16 cellular contexts compared by ENCODE assay signal in the genomic region with DNA sequence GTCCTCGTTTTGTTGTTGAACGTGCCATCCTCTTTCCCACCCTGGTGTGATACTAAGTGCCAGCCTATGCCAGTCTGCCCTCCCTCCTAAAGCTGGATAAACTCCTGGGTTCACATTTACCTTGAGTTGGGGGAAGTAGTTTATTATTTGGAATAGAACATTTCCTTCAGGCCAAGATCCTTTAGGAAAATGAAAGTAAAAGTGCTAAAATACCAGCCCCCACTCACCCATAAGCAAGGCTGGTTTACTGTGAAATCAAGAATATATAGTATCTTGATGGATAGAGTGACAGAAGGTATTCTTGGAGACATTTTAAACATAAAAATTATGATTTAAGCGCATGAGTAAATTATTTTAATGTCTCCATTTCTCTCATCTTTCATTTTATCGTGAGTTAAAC. TPM values are rescaled to one million over a fixed set of nuclear protein-coding genes. Genes with fewer than 3 reads are reported as not detected.
A peak's percentile ranks its signal among the peaks of the same experiment; 100 is the strongest.
DNase-seq lines count a peak whose midpoint lies in the region; ATAC-seq and TF ChIP-seq lines count a peak whose summit lies in the region.
"Had no signal": no experiment of that assay in that cellular context is flagged by ENCODE, and none has a peak within 500 bp of the region (broad histone marks: within the 10 kb centered on the region; RNA-seq: fewer than 3 reads in every experiment).

No MANE protein-coding gene starts in this region.

- peak overlapping the region; percentile 32 for H2BK12ac ChIP-seq in trophoblast cell (ENCODE audit: low read length)

- H3K27me3 Mint-ChIP-seq in endodermal cell (ENCODE audit: insufficient read depth): no peaks in the 10 kb centered on the region

- H3K4ac ChIP-seq in trophoblast cell (ENCODE audit: low read depth, low read length): peak overlapping the region; percentile 86

- H2AFZ ChIP-seq in trophoblast cell (ENCODE audit: insufficient read depth, low read length, poor library complexity): no peak overlapping the region
- H2AFZ ChIP-seq: PC-9 had no signal

- H3K4me3 ChIP-seq in right atrium auricular region (peak overlapping the region in 1 of 2 donors; percentile 21), endodermal cell (ENCODE audit: low read length) (no peak overlapping the region), trophoblast cell (ENCODE audit: low read depth, low read length) (no peak overlapping the region)
- H3K4me3 ChIP-seq: GM12878, PC-9 had no signal

- H4K8ac ChIP-seq in trophoblast cell (ENCODE audit: low read depth, low read length): no peak overlapping the region

- no peak overlapping the region for H2AK5ac ChIP-seq in trophoblast cell (ENCODE audit: low read length)

- TF ChIP-seq CTCF in right atrium auricular region (IDR thresholded peaks at IDR 0.05) (no peak), endodermal cell (conservative IDR thresholded peaks at IDR 0.05) (no peak)

- no peak overlapping the region for H3K4me3 Mint-ChIP-seq in endodermal cell
- H3K4me3 Mint-ChIP-seq: naive thymus-derived CD4-positive, alpha-beta T cell had no signal

- H3K4me2 ChIP-seq in trophoblast cell (ENCODE audit: low read length): no peak overlapping the region
- H3K4me2 ChIP-seq: PC-9 had no signal

- no peak overlapping the region for H3K18ac ChIP-seq in trophoblast cell (ENCODE audit: low read length)

- H3K27ac ChIP-seq in right atrium auricular region (peak overlapping the region; percentile 35 to 49), endodermal cell (ENCODE audit: low read depth, low read length) (no peak overlapping the region), trophoblast cell (ENCODE audit: low read depth, low read length) (no peak overlapping the region)
- H3K27ac ChIP-seq: PC-9 had no signal

- no peak overlapping the region for H3K9ac ChIP-seq in endodermal cell (ENCODE audit: extremely low read depth, low read length, poor library complexity, severe bottlenecking)
- H3K9ac ChIP-seq in trophoblast cell (ENCODE audit: low read length): no peak overlapping the region

- intact Hi-C loops in left cardiac atrium (cut with DNase I): no loop called here

- ATAC-seq in left cardiac atrium: no peak
- no peak for ATAC-seq in HG02852 (IDR thresholded peaks at IDR 0.05; ENCODE audit: unreplicated experiment)
- ATAC-seq in HG02759 (IDR thresholded peaks at IDR 0.05; ENCODE audit: unreplicated experiment): no peak
- no peak for ATAC-seq in HG02885 (IDR thresholded peaks at IDR 0.05; ENCODE audit: poor library complexity, unreplicated experiment)
- ATAC-seq: GM12878; naive thymus-derived CD4-positive, alpha-beta T cell had no signal

- H4K91ac ChIP-seq in trophoblast cell (ENCODE audit: low read depth, low read length): no peak overlapping the region

- DNase-seq in right atrium auricular region (ENCODE audit: low spot score) (no peak), left cardiac atrium (no peak), endodermal cell (no peak), trophoblast cell (no peak), NCI-H187 treated with DMSO at 0.1 percent for 48 hours (lab: John Stamatoyannopoulos, UW) (no peak)
- DNase-seq: activated CD8-positive, alpha-beta memory T cell treated with anti-CD3 and anti-CD28 coated beads, Interleukin-2, amount 50 U/mL, for 48 hours; adrenal gland; DMS79; HCEC 1CT; naive thymus-derived CD4-positive, alpha-beta T cell; NCI-H2081 treated with DMSO at 0.1 percent for 48 hours; PC-9 had no signal

- H3K14ac ChIP-seq in trophoblast cell (ENCODE audit: low read length): no peak overlapping the region

- H3K79me2 ChIP-seq in trophoblast cell (ENCODE audit: control insufficient read depth, insufficient read depth, low read length, poor library complexity): peaks cover 13% of the 10 kb centered on the region

- H2BK5ac ChIP-seq in trophoblast cell (ENCODE audit: low read depth, low read length, poor library complexity): no peak overlapping the region

- peaks cover 78% of the 10 kb centered on the region for H3K36me3 Mint-ChIP-seq in endodermal cell (ENCODE audit: low read depth)

- H2BK120ac ChIP-seq in trophoblast cell (ENCODE audit: insufficient read depth, low read length, poor library complexity): no peak overlapping the region

- peaks cover 29% of the 10 kb centered on the region for H3K79me1 ChIP-seq in trophoblast cell (ENCODE audit: low read length)

- H3K4me1 ChIP-seq in right atrium auricular region (peaks cover 0 to 60% of the 10 kb centered on the region in 2 donors), endodermal cell (ENCODE audit: control insufficient read depth, insufficient read depth, low read length) (peaks cover 7% of the 10 kb centered on the region), trophoblast cell (ENCODE audit: control insufficient read depth in 1 of 2, insufficient read depth in 2 of 2, low read length in 2 of 2) (peaks cover 25 to 27% of the 10 kb centered on the region in 2 experiments)

- H3K36me3 ChIP-seq in right atrium auricular region (no peaks in the 10 kb centered on the region), endodermal cell (ENCODE audit: control insufficient read depth, insufficient read depth, low read length) (peaks cover 82% of the 10 kb centered on the region), trophoblast cell (ENCODE audit: control insufficient read depth in 1 of 2, insufficient read depth in 2 of 2, low read length in 2 of 2) (peaks cover 5 to 11% of the 10 kb centered on the region in 2 experiments)
- H3K36me3 ChIP-seq: adrenal gland had no signal

- H3K27ac Mint-ChIP-seq in endodermal cell: peak overlapping the region; percentile 60
- H3K27ac Mint-ChIP-seq: naive thymus-derived CD4-positive, alpha-beta T cell had no signal

- H3K9me3 ChIP-seq in right atrium auricular region (no peaks in the 10 kb centered on the region), endodermal cell (ENCODE audit: control insufficient read depth, low read length) (peaks cover 8% of the 10 kb centered on the region), trophoblast cell (ENCODE audit: insufficient read depth, low read depth, low read length) (no peaks in the 10 kb centered on the region)
- H3K9me3 ChIP-seq: adrenal gland had no signal

- no peaks in the 10 kb centered on the region for H3K27me3 ChIP-seq in right atrium auricular region
- no peaks in the 10 kb centered on the region for H3K27me3 ChIP-seq in endodermal cell (ENCODE audit: control insufficient read depth, insufficient read depth, low read length, poor library complexity, severe bottlenecking)
- H3K27me3 ChIP-seq in trophoblast cell (ENCODE audit: insufficient read depth, low read length): no peaks in the 10 kb centered on the region
- H3K27me3 ChIP-seq: adrenal gland had no signal

- H3K23ac ChIP-seq in trophoblast cell (ENCODE audit: low read length): no peak overlapping the region

- WGBS in endodermal cell (ENCODE audit: insufficient coverage in 1 of 2, insufficient read length in 1 of 2), 2 experiments: 93 to 100% methylated on average over 3 to 4 of the region's 4 CpGs
- WGBS in trophoblast cell (ENCODE audit: extremely low coverage, insufficient coverage, insufficient read length): no CpG with 5 or more reads among the region's 4 CpGs

- peaks cover 19% of the 10 kb centered on the region for H3K4me1 Mint-ChIP-seq in endodermal cell

- H4K12ac ChIP-seq in trophoblast cell (ENCODE audit: low read depth, low read length): no peak overlapping the region

- H3K9me3 Mint-ChIP-seq in endodermal cell: no peaks in the 10 kb centered on the region
- H3K9me3 Mint-ChIP-seq: naive thymus-derived CD4-positive, alpha-beta T cell had no signal

RNA-seq across cellular contexts. Expression of a gene that starts 27.1 kb away (rescaled TPM):
- total RNA-seq in right atrium auricular region (10 to 100 TPM; 53.1 to 59.5 TPM), left cardiac atrium (10 to 100 TPM; 56.8 to 57.9 TPM), endodermal cell (100 to 1,000 TPM; 138 to 207 TPM)
- 164 TPM for polyA plus RNA-seq in endodermal cell (2013, experiment 1 of 2)
- 157 TPM for polyA plus RNA-seq in endodermal cell (2013, experiment 2 of 2)
- polyA plus RNA-seq in trophoblast cell (2013): 95.4 and 96.7 TPM in 2 replicates

Comparison
In these comparisons a context has a peak if more than half of its experiments do, and no peak if none do; other contexts are left out.
1. H3K27ac ChIP-seq: peak in right atrium auricular region (2 of 2); none in endodermal cell (single experiment) and trophoblast cell (single experiment).